ENCODE assay signal across 8 cellular contexts in genomic region chr5:149439899-149440655, GRCh38.
DNase-seq lines count a peak whose midpoint lies in the region; ATAC-seq and TF ChIP-seq lines count a peak whose summit lies in the region.

No MANE protein-coding gene starts in this region.

- no peaks in the 10 kb centered on the region for H3K27me3 Mint-ChIP-seq in stimulated activated naive CD8-positive, alpha-beta T cell treated with anti-CD3 and anti-CD28 coated beads, Interleukin-15, amount 100 ng/mL, for 72 hours

- peak; percentile 17 for DNase-seq in stimulated activated naive CD8-positive, alpha-beta T cell treated with anti-CD3 and anti-CD28 coated beads, Interleukin-15, Interleukin-2, amounts not matched to agents 100 U/mL and 50 U/mL, for 24 hours
- DNase-seq in stimulated activated naive CD8-positive, alpha-beta T cell treated with anti-CD3 and anti-CD28 coated beads, Interleukin-15, amount 100 ng/mL, for 72 hours: no peak
- DNase-seq in SW480 (ENCODE audit: low spot score) (peak; percentile 99), foreskin keratinocyte (peak; percentile 97 to 98), vagina (ENCODE audit: extremely low spot score in 2 of 2) (no peak), aorta (no peak)

- 74 to 82% methylated on average over 10 of the region's 10 CpGs for WGBS in aorta, 2 donors

- intact Hi-C loops in vagina (cut with DNase I): loop anchor here (5.0 kb wide), 1 partner anchor 122 kb away; no protein-coding TSS in a partner anchor
- intact Hi-C loops in aorta (cut with DNase I): loop anchor here in 1 of 2 donors (5.0 kb wide), 1 partner anchor 123 kb away; no protein-coding TSS in a partner anchor

- H3K9me3 Mint-ChIP-seq in stimulated activated naive CD8-positive, alpha-beta T cell treated with anti-CD3 and anti-CD28 coated beads, Interleukin-15, amount 100 ng/mL, for 72 hours: no peaks in the 10 kb centered on the region

- ATAC-seq in stimulated activated naive CD8-positive, alpha-beta T cell treated with anti-CD3 and anti-CD28 coated beads, Interleukin-15, Interleukin-2, amounts not matched to agents 100 U/mL and 50 U/mL, for 24 hours: no peak
- ATAC-seq in stimulated activated naive CD8-positive, alpha-beta T cell treated with anti-CD3 and anti-CD28 coated beads, Interleukin-15, amount 100 ng/mL, for 72 hours: no peak
- ATAC-seq in foreskin keratinocyte (peak; percentile 85), GM18867 (IDR thresholded peaks at IDR 0.05; ENCODE audit: unreplicated experiment) (no peak), aorta (ENCODE audit: low FRiP score) (no peak), GM19467 (IDR thresholded peaks at IDR 0.05; ENCODE audit: unreplicated experiment) (no peak)

- peak overlapping the region in 1 of 2 donors; percentile 8 for H3K4me3 Mint-ChIP-seq in stimulated activated naive CD8-positive, alpha-beta T cell treated with anti-CD3 and anti-CD28 coated beads, Interleukin-15, amount 100 ng/mL, for 72 hours

- H3K9me3 ChIP-seq in vagina: no peaks in the 10 kb centered on the region
- H3K9me3 ChIP-seq in aorta (ENCODE audit: control insufficient read depth, low read length): no peaks in the 10 kb centered on the region

- peaks cover 14% of the 10 kb centered on the region for H3K4me1 Mint-ChIP-seq in stimulated activated naive CD8-positive, alpha-beta T cell treated with anti-CD3 and anti-CD28 coated beads, Interleukin-15, amount 100 ng/mL, for 72 hours

- H3K4me1 ChIP-seq in foreskin keratinocyte: peaks cover 23% of the 10 kb centered on the region
- peaks cover 29% of the 10 kb centered on the region for H3K4me1 ChIP-seq in vagina
- H3K4me1 ChIP-seq in aorta (ENCODE audit: control insufficient read depth in 1 of 2, insufficient read depth in 2 of 2, low read length in 2 of 2): no peaks in the 10 kb centered on the region

- peak overlapping the region; percentile 97 for H3K27ac ChIP-seq in foreskin keratinocyte
- H3K27ac ChIP-seq in vagina: peak overlapping the region; percentile 73
- H3K27ac ChIP-seq in aorta (ENCODE audit: low read depth in 1 of 2, low read length in 2 of 2): no peak overlapping the region

- H3K27ac Mint-ChIP-seq in stimulated activated naive CD8-positive, alpha-beta T cell treated with anti-CD3 and anti-CD28 coated beads, Interleukin-15, amount 100 ng/mL, for 72 hours: peak overlapping the region in 1 of 2 donors; percentile 5

- TF ChIP-seq CTCF in foreskin keratinocyte (conservative IDR thresholded peaks at IDR 0.05) (peak; percentile 89), vagina (IDR thresholded peaks at IDR 0.05) (peak in 1 of 3 experiments; percentile 23)

- no peaks in the 10 kb centered on the region for H3K36me3 ChIP-seq in vagina
- no peaks in the 10 kb centered on the region for H3K36me3 ChIP-seq in aorta (ENCODE audit: control insufficient read depth in 1 of 2, insufficient read depth in 2 of 2, low read length in 1 of 2)

- H3K27me3 ChIP-seq in foreskin keratinocyte: no peaks in the 10 kb centered on the region
- H3K27me3 ChIP-seq in vagina: no peaks in the 10 kb centered on the region
- H3K27me3 ChIP-seq in aorta (ENCODE audit: control insufficient read depth in 1 of 2, insufficient read depth in 2 of 2, low read length in 1 of 2): no peaks in the 10 kb centered on the region

- H3K4me3 ChIP-seq in vagina: no peak overlapping the region
- H3K4me3 ChIP-seq in aorta (ENCODE audit: low read length in 2 of 2): no peak overlapping the region

- no peak for TF ChIP-seq POLR2A in vagina (IDR thresholded peaks at IDR 0.05)

Comparison
In these comparisons a context has a peak if more than half of its experiments do, and no peak if none do; other contexts are left out.
1. DNase-seq: peak in stimulated activated naive CD8-positive, alpha-beta T cell treated with anti-CD3 and anti-CD28 coated beads, Interleukin-15, Interleukin-2, amounts not matched to agents 100 U/mL and 50 U/mL, for 24 hours (single experiment), SW480 (single experiment) and foreskin keratinocyte (2 of 2); none in stimulated activated naive CD8-positive, alpha-beta T cell treated with anti-CD3 and anti-CD28 coated beads, Interleukin-15, amount 100 ng/mL, for 72 hours (0 of 2), vagina (0 of 2) and aorta (0 of 2).
2. H3K27ac ChIP-seq: peak in foreskin keratinocyte (single experiment) and vagina (single experiment); none in aorta (0 of 2).